8 cellular contexts compared by ENCODE assay signal in the genomic region with DNA sequence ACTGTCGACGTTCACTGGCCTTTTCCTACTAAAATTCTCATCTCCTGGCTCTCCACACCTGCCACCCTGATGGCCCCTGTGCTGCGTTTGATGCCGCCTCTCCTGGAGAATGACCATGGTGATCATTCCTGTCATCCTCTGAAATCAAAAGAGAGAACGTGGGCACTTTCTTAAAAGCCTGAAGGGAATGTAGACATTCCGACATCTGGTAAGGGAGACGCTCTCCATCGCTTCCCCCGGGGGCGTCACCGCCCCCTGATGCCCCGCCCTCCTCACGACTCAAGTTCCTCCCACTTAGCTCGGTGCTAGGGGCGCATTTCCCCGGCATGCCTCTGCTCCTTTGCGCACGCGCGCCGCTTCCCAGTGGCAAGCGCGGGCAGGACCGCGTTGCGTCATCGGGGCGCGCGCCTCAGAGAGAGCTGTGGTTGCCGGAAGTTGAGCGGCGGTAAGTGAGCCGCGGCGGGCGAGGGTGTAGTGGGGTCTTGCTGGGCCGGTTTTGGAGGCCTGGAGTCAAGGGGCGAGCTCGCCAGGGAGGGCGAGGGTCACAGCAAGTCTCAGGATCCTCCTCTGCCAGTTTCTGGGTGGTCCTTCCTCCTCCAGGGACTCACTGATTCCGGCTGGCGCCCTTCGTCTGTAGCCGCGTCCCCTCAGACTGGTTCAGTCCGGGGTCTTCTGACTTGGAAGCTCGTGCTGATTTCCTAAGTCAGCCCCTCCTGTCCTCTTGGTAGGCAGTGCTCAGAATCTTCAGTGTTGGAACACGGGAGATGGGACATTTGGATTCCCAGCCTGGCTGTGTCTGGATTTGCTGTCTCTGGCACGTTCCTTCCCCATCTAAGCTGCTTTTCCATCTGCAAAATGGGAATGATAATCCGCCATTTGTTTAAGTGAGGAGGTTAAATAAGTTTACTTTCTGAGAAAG. TPM values are rescaled to one million over a fixed set of nuclear protein-coding genes. Genes with fewer than 3 reads are reported as not detected.
DNase-seq lines count a peak whose midpoint lies in the region; ATAC-seq and TF ChIP-seq lines count a peak whose summit lies in the region.

A gene with protein sequence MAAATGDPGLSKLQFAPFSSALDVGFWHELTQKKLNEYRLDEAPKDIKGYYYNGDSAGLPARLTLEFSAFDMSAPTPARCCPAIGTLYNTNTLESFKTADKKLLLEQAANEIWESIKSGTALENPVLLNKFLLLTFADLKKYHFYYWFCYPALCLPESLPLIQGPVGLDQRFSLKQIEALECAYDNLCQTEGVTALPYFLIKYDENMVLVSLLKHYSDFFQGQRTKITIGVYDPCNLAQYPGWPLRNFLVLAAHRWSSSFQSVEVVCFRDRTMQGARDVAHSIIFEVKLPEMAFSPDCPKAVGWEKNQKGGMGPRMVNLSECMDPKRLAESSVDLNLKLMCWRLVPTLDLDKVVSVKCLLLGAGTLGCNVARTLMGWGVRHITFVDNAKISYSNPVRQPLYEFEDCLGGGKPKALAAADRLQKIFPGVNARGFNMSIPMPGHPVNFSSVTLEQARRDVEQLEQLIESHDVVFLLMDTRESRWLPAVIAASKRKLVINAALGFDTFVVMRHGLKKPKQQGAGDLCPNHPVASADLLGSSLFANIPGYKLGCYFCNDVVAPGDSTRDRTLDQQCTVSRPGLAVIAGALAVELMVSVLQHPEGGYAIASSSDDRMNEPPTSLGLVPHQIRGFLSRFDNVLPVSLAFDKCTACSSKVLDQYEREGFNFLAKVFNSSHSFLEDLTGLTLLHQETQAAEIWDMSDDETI (plus strand): TSS at position 412 of the 919 bp plus-strand sequence. CDS start 26,299 bp downstream, outside the sequence.

- DNase-seq in CD8-positive, alpha-beta memory T cell: peak; percentile 95 to 98 (median 97)
- DNase-seq in HS-27A (ENCODE audit: low read depth): peak; percentile 92
- DNase-seq in NK-92 (lab: John Stamatoyannopoulos, UW; ENCODE audit: unreplicated experiment): peak; percentile 55
- DNase-seq in activated CD8-positive, alpha-beta memory T cell treated with anti-CD3 and anti-CD28 coated beads for 1 hour (ENCODE audit: extremely low read depth in 1 of 2, low read depth in 1 of 2): peak; percentile 86 to 97
- peak; percentile 94 for DNase-seq in effector CD4-positive, alpha-beta T cell
- peak; percentile 95 for DNase-seq in lung (ENCODE audit: low spot score)
- DNase-seq in stimulated activated CD4-positive, alpha-beta T cell treated with anti-CD3 and anti-CD28 coated beads, TNF-alpha, amount 100 ng/mL, for 4 hours (ENCODE audit: low read depth in 3 of 3): peak; percentile 90 to 95 (median 94)

- peak within 1 kb of the TSS; percentile 89 to 99 (median 97) for H3K4me3 Mint-ChIP-seq in CD8-positive, alpha-beta memory T cell

- ATAC-seq in GM19467 (IDR thresholded peaks at IDR 0.05; ENCODE audit: unreplicated experiment) (peak; percentile 95), lung (ENCODE audit: insufficient read depth, low FRiP score) (peak; percentile 94)

- peak within 1 kb of the TSS; percentile 100 for H3K4me3 ChIP-seq in CD8-positive, alpha-beta memory T cell (ENCODE audit: low read length)
- peak within 1 kb of the TSS; percentile 82 for H3K4me3 ChIP-seq in lung

- no peaks in the 10 kb centered on the region for H3K9me3 ChIP-seq in CD8-positive, alpha-beta memory T cell (ENCODE audit: low read length)
- H3K9me3 ChIP-seq in lung (ENCODE audit: control insufficient read depth in 2 of 2, insufficient read depth in 1 of 2, low read length in 1 of 2): no peaks in the 10 kb centered on the region

- H3K27ac ChIP-seq in CD8-positive, alpha-beta memory T cell (ENCODE audit: low read depth, low read length): peak within 1 kb of the TSS; percentile 99
- H3K27ac ChIP-seq in lung (ENCODE audit: low read depth in 1 of 2, low read length in 1 of 2): peak within 1 kb of the TSS; percentile 73 to 97

- 2% methylated on average over 51 of the region's 51 CpGs for WGBS in lung, 2 donors

- peaks cover 7 to 24% (median 14%) of the 10 kb centered on the region in 3 donors for H3K36me3 Mint-ChIP-seq in CD8-positive, alpha-beta memory T cell

- peaks cover 49 to 56% (median 50%) of the 10 kb centered on the region in 3 donors for H3K4me1 Mint-ChIP-seq in CD8-positive, alpha-beta memory T cell

- H3K27me3 Mint-ChIP-seq in CD8-positive, alpha-beta memory T cell: no peaks in the 10 kb centered on the region

- TF ChIP-seq CTCF in lung (IDR thresholded peaks at IDR 0.05; ENCODE audit: control extremely low read depth, extremely low read depth): no peak

- peaks cover 0 to under 1% (median 0%) of the 10 kb centered on the region in 5 donors for H3K9me3 Mint-ChIP-seq in CD8-positive, alpha-beta memory T cell

- POLR2A ChIA-PET in CD8-positive, alpha-beta memory T cell (lab: Charles Lee): interaction anchor here (0.8 to 3.4 kb wide), 8 partner anchors 11 to 1875 kb away, joined by 3 to 20 read pairs (median 4); partner anchors contain the start of genes TSEN2 and VGLL4

- H3K27me3 ChIP-seq in CD8-positive, alpha-beta memory T cell (ENCODE audit: insufficient read depth, low read length, poor library complexity, severe bottlenecking): no peaks in the 10 kb centered on the region
- H3K27me3 ChIP-seq in lung (ENCODE audit: control insufficient read depth, insufficient read depth): no peaks in the 10 kb centered on the region

- no peaks in the 10 kb centered on the region for H3K36me3 ChIP-seq in CD8-positive, alpha-beta memory T cell (ENCODE audit: insufficient read depth, low read length)
- H3K36me3 ChIP-seq in lung (ENCODE audit: control insufficient read depth in 2 of 2, insufficient read depth in 2 of 2, low read length in 2 of 2): peaks cover 0 to 2% of the 10 kb centered on the region in 2 donors

- H3K4me1 ChIP-seq in CD8-positive, alpha-beta memory T cell (ENCODE audit: insufficient read depth, low read length): peaks cover 23% of the 10 kb centered on the region
- peaks cover 0 to 9% of the 10 kb centered on the region in 2 donors for H3K4me1 ChIP-seq in lung (ENCODE audit: control insufficient read depth in 2 of 2, insufficient read depth in 2 of 2, low read length in 2 of 2)

- CTCF ChIA-PET in CD8-positive, alpha-beta memory T cell (lab: Charles Lee): interaction anchor here (0.8 to 1.5 kb wide), 7 partner anchors 9 to 952 kb away, joined by 3 to 7 read pairs (median 4); partner anchors contain the start of gene SEC13

- peak within 1 kb of the TSS; percentile 95 to 100 (median 98) for H3K27ac Mint-ChIP-seq in CD8-positive, alpha-beta memory T cell

RNA-seq across cellular contexts. Expression of the gene that starts here (rescaled TPM):
- 10 to 100 TPM; 28.0 to 28.2 TPM for total RNA-seq in CD8-positive, alpha-beta memory T cell
- 13.8 TPM for polyA plus RNA-seq in CD8-positive, alpha-beta memory T cell
- total RNA-seq in lung: 10 to 100 TPM; 62.3 to 72.0 TPM
- 10 to 100 TPM; 11.2 to 44.2 TPM for polyA plus RNA-seq in lung

Comparison
In these comparisons a context has a peak if more than half of its experiments do, and no peak if none do; other contexts are left out.
1. Peak in every context shown above with its lines: DNase-seq, ATAC-seq, H3K4me3 ChIP-seq and H3K27ac ChIP-seq.